In the genomic region with DNA sequence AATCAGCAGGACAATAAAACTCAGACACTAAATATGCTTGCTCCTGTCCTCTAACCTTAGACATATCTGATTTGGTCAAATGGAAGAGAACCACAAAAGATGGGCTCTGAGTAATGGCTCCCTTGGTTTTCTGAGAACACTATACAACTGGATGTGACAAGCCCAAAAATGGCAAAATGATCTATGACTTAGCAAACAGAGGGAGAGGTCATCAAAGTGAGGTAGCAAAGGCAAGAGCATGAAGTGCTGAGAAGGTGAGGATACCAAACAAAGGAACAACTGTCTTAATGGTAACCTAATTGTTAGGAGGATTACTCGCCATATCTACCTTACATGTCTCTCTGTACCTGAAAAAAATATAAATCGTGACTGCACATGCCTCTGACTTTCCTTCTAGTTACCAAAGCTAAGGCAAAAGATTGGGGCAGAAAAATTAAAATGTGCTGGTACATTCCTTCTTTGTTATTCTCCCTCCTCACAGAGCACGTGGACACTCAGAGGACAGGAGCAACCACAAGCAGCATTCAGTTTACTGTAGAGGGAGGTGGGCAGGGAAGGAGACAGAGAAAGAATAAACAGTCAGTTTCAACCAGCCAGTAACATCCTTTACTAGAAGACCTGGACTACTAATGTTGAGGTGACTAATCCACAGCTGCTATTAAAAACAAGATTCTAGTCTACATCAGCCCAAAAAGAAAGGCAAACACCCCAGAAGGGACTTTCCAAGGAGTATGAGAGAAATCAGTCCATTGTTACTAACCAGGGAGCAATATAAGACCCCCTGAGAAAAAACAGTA, we compare ENCODE assay signal across 12 cellular contexts.
DNase-seq lines count a peak whose midpoint lies in the region; ATAC-seq and TF ChIP-seq lines count a peak whose summit lies in the region.
"Had no signal": no experiment of that assay in that cellular context is flagged by ENCODE, and none has a peak within 500 bp of the region (broad histone marks: within the 10 kb centered on the region; RNA-seq: fewer than 3 reads in every experiment).

No MANE protein-coding gene starts in this region.

- H3K36me3 ChIP-seq in body of pancreas (replicated peaks in 1 of 2; ENCODE audit: insufficient read depth in 1 of 2, low read depth in 2 of 2), result peaks cover 0 to 8% of the 10 kb centered on the region in 2 donors

- no peaks in the 10 kb centered on the region for H3K9me3 Mint-ChIP-seq in activated T-cell treated with anti-CD3 and anti-CD28 coated beads, Interleukin-2, amount 50 U/mL, for 72 hours
- H3K9me3 Mint-ChIP-seq: neural crest cell had no signal

- ATAC-seq in activated T-cell treated with anti-CD3 and anti-CD28 coated beads, Interleukin-2, amount 50 U/mL, for 72 hours (replicated peaks in 1 of 2), result peak; percentile 89 to 91
- ATAC-seq in HG02852 (IDR thresholded peaks at IDR 0.05; ENCODE audit: unreplicated experiment), result peak; percentile 68
- no peak for ATAC-seq in HG03175 (IDR thresholded peaks at IDR 0.05; ENCODE audit: unreplicated experiment)
- no peak for ATAC-seq in GM19351 (IDR thresholded peaks at IDR 0.05; ENCODE audit: unreplicated experiment)
- ATAC-seq in body of pancreas, result no peak

- peak overlapping the region; percentile 20 to 51 for H3K4me3 Mint-ChIP-seq in activated T-cell treated with anti-CD3 and anti-CD28 coated beads, Interleukin-2, amount 50 U/mL, for 72 hours
- H3K4me3 Mint-ChIP-seq: neural crest cell had no signal

- H3K36me3 Mint-ChIP-seq in activated T-cell treated with anti-CD3 and anti-CD28 coated beads, Interleukin-2, amount 50 U/mL, for 72 hours (ENCODE audit: insufficient read depth in 2 of 2), result peaks cover 0 to 11% of the 10 kb centered on the region in 2 donors

- peaks cover 28% of the 10 kb centered on the region for H3K4me1 Mint-ChIP-seq in activated T-cell treated with anti-CD3 and anti-CD28 coated beads, Interleukin-2, amount 50 U/mL, for 72 hours (ENCODE audit: low read depth)

- TF ChIP-seq POLR2A in body of pancreas (IDR thresholded peaks at IDR 0.05), result no peak

- intact Hi-C loops in body of pancreas (cut with DNase I), result no loop called here

- in situ Hi-C loops in astrocyte of the spinal cord (cut with HindIII; ENCODE audit: low sequenced_read_pairs), result no loop called here

- H3K9me3 ChIP-seq in body of pancreas, result no peaks in the 10 kb centered on the region

- H3K27me3 ChIP-seq in body of pancreas, result no peaks in the 10 kb centered on the region

- peak in 1 of 2 donors; percentile 11 for DNase-seq in activated T-cell treated with anti-CD3 and anti-CD28 coated beads, Interleukin-2, amount 50 U/mL, for 72 hours
- no peak for DNase-seq in activated T-cell treated with anti-CD3 and anti-CD28 coated beads, Interleukin-2, amount 50 U/mL, for 48 hours
- DNase-seq in astrocyte of the spinal cord (ENCODE audit: low read depth, low spot score) (peak; percentile 55), renal cortical epithelial cell (ENCODE audit: low read depth) (peak; percentile 33), body of pancreas (no peak)
- DNase-seq: GF-D8; NCI-H1694; stimulated activated CD4-positive, alpha-beta T cell treated with anti-CD3 and anti-CD28 coated beads, Interleukin-2, amount 100 ng/mL, for 24 hours had no signal

- H3K27ac ChIP-seq in body of pancreas, result no peak overlapping the region

- no peaks in the 10 kb centered on the region for H3K4me1 ChIP-seq in body of pancreas

- H3K27me3 Mint-ChIP-seq in activated T-cell treated with anti-CD3 and anti-CD28 coated beads, Interleukin-2, amount 50 U/mL, for 72 hours (ENCODE audit: low read depth), result no peaks in the 10 kb centered on the region

- WGBS in body of pancreas, 2 donors, result 76 to 90% methylated on average over 3 of the region's 3 CpGs

- H3K4me3 ChIP-seq in astrocyte of the spinal cord (ENCODE audit: low read depth, low read length) (no peak overlapping the region), body of pancreas (no peak overlapping the region)

- TF ChIP-seq CTCF in astrocyte of the spinal cord (IDR thresholded peaks at IDR 0.05; ENCODE audit: low read depth, low read length) (no peak), body of pancreas (IDR thresholded peaks at IDR 0.05) (no peak)

- peak overlapping the region; percentile 73 for H3K27ac Mint-ChIP-seq in activated T-cell treated with anti-CD3 and anti-CD28 coated beads, Interleukin-2, amount 50 U/mL, for 72 hours

Comparison
In these comparisons a context has a peak if more than half of its experiments do, and no peak if none do; other contexts are left out.
1. ATAC-seq: peak in activated T-cell treated with anti-CD3 and anti-CD28 coated beads, Interleukin-2, amount 50 U/mL, for 72 hours (2 of 2) and HG02852 (single experiment); none in HG03175 (single experiment), GM19351 (single experiment) and body of pancreas (single experiment).
2. DNase-seq: peak in astrocyte of the spinal cord (single experiment) and renal cortical epithelial cell (single experiment); none in activated T-cell treated with anti-CD3 and anti-CD28 coated beads, Interleukin-2, amount 50 U/mL, for 48 hours (0 of 2) and body of pancreas (0 of 4).